ENCODE assay signal across 8 cellular contexts in the genomic region with DNA sequence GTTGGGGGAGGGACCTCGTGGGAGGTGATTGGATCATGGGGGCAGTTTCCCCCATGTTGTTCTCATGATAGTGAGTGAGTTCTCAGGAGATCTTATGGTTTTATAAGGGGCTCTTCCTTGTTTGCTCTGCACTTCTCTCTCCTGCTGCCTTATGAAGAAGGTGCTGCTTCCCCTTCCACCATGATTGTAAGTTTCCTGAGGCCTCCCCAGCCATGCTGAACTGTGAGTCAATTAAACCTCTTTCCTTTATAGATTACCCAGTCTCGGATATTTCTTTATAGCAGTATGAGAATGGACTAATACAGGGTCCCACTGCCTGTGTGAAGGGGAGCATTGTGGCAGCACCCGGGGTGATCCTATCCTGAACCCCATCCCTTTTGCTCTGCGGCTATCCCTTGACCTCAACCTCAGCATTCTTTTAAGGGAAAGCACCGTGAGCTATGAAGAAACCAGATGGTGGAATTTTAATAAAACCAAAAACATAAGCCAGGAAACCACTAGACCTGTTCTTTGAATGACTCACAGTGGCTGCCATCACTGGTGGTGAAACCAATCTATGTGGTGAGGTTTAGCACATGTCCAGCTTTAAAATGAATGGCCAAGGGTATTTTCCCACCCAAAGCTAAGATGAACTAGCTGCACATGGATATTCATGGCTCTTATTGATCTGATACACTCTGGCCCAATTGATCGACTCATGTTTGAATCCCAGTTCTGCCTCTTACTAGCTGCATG.
A peak's percentile ranks its signal among the peaks of the same experiment; 100 is the strongest.
DNase-seq lines count a peak whose midpoint lies in the region; ATAC-seq and TF ChIP-seq lines count a peak whose summit lies in the region.

No MANE protein-coding gene starts in this region.

- no peak for TF ChIP-seq POLR2A in NB4 (IDR thresholded peaks at IDR 0.05; ENCODE audit: extremely low read depth, insufficient read length)

- no peaks in the 10 kb centered on the region for H3K9me3 Mint-ChIP-seq in endothelial cell (ENCODE audit: unreplicated experiment)

- H3K4me1 Mint-ChIP-seq in endothelial cell (ENCODE audit: unreplicated experiment) = peaks cover 5% of the 10 kb centered on the region

- ATAC-seq in GM18858 (IDR thresholded peaks at IDR 0.05; ENCODE audit: unreplicated experiment) (peak; percentile 79), HG02571 (IDR thresholded peaks at IDR 0.05; ENCODE audit: unreplicated experiment) (peak; percentile 87)

- H3K27me3 Mint-ChIP-seq in endothelial cell (ENCODE audit: unreplicated experiment) = peaks cover 2% of the 10 kb centered on the region

- peaks cover 13% of the 10 kb centered on the region for H3K36me3 Mint-ChIP-seq in endothelial cell (ENCODE audit: low read depth, unreplicated experiment)

- DNase-seq in NB4 (ENCODE audit: low read depth) (peak; percentile 73), kidney tubule cell (ENCODE audit: low spot score) (peak; percentile 65), Ammon's horn (ENCODE audit: low spot score) (no peak), HUDEP-2 (lab: John Stamatoyannopoulos, UW; ENCODE audit: unreplicated experiment in 76 of 76) (no peak), endothelial cell (ENCODE audit: low spot score) (no peak), NCI-H524 treated with DMSO at 0.1 percent for 48 hours (lab: John Stamatoyannopoulos, UW) (no peak)

- H3K27ac Mint-ChIP-seq in endothelial cell (ENCODE audit: unreplicated experiment) = no peak overlapping the region

- H3K4me3 ChIP-seq in NB4 (ENCODE audit: low read depth, low read length) = no peak overlapping the region

- no peak overlapping the region for H3K4me3 Mint-ChIP-seq in endothelial cell (ENCODE audit: unreplicated experiment)

- TF ChIP-seq CTCF in NB4 (IDR thresholded peaks at IDR 0.05; ENCODE audit: low read depth, low read length) (no peak), endothelial cell (IDR thresholded peaks at IDR 0.05; ENCODE audit: unreplicated experiment) (no peak)

Comparison
In these comparisons a context has a peak if more than half of its experiments do, and no peak if none do; other contexts are left out.
1. DNase-seq: peak in NB4 (single experiment) and kidney tubule cell (single experiment); none in Ammon's horn (single experiment), HUDEP-2 (0 of 76), endothelial cell (single experiment) and NCI-H524 treated with DMSO at 0.1 percent for 48 hours (single experiment).